ENCODE assay signal across 10 cellular contexts in genomic region chr7:91266931-91267557, GRCh38. TPM values are rescaled to one million over a fixed set of nuclear protein-coding genes. Genes with fewer than 3 reads are reported as not detected.
A peak's percentile ranks its signal among the peaks of the same experiment; 100 is the strongest.
DNase-seq lines count a peak whose midpoint lies in the region; ATAC-seq and TF ChIP-seq lines count a peak whose summit lies in the region.
"Had no signal": no experiment of that assay in that cellular context is flagged by ENCODE, and none has a peak within 500 bp of the region (broad histone marks: within the 10 kb centered on the region; RNA-seq: fewer than 3 reads in every experiment).

No MANE protein-coding gene starts in this region.

- peak overlapping the region; percentile 83 to 97 (median 93) for H3K27ac Mint-ChIP-seq in nephron
- H3K27ac Mint-ChIP-seq: CD4-positive, CD25-positive, alpha-beta regulatory T cell had no signal

- peaks cover 10% of the 10 kb centered on the region for H3K4me1 ChIP-seq in cardiac muscle cell (ENCODE audit: low read depth)

- intact Hi-C loops in cardiac septum (cut with DNase I), result loop anchor here (5.0 to 10.0 kb wide), 3 partner anchors 368 to 608 kb away; no protein-coding TSS in a partner anchor

- peaks cover 56% of the 10 kb centered on the region for H3K27me3 ChIP-seq in cardiac muscle cell

- H3K4me1 Mint-ChIP-seq in nephron, result peaks cover 31% of the 10 kb centered on the region

- no peaks in the 10 kb centered on the region for H3K36me3 ChIP-seq in cardiac muscle cell

- H3K4me3 Mint-ChIP-seq in nephron, result peak overlapping the region; percentile 82 to 95 (median 91)

- H3K9me3 Mint-ChIP-seq in nephron, result no peaks in the 10 kb centered on the region

- TF ChIP-seq CTCF in cardiac muscle cell (IDR thresholded peaks at IDR 0.05; ENCODE audit: low read depth, low read length) (no peak), fibroblast of mammary gland (conservative IDR thresholded peaks at IDR 0.05; ENCODE audit: control insufficient read depth, insufficient read depth, low read depth, low read length) (no peak), nephron (IDR thresholded peaks at IDR 0.05; ENCODE audit: unreplicated experiment in 3 of 3) (no peak)

- H3K9me3 ChIP-seq in cardiac muscle cell (ENCODE audit: low read depth), result no peaks in the 10 kb centered on the region

- DNase-seq in cardiac muscle cell (ENCODE audit: low read depth in 1 of 2, low spot score in 1 of 2), result peak; percentile 20 to 22
- no peak for DNase-seq in cardiac septum (ENCODE audit: low spot score)
- no peak for DNase-seq in fibroblast of mammary gland (ENCODE audit: low read depth)
- DNase-seq in SKM-1 treated with dmso at 0.1 percent for 144 hours (lab: John Stamatoyannopoulos, UW; ENCODE audit: unreplicated experiment), result no peak
- DNase-seq: activated effector memory CD4-positive, alpha-beta T cell treated with anti-CD3 and anti-CD28 coated beads, Interleukin-2, amount 50 U/mL, for 16 hours; CD4-positive, CD25-positive, alpha-beta regulatory T cell had no signal

- H3K4me3 ChIP-seq in cardiac muscle cell, result peak overlapping the region; percentile 27
- H3K4me3 ChIP-seq in fibroblast of mammary gland (ENCODE audit: control insufficient read depth, low read depth, low read length), result peak overlapping the region; percentile 74

- no peak for ATAC-seq in GM18858 (IDR thresholded peaks at IDR 0.05; ENCODE audit: unreplicated experiment)
- ATAC-seq in GM21825 (IDR thresholded peaks at IDR 0.05; ENCODE audit: unreplicated experiment), result no peak
- no peak for ATAC-seq in HG02970 (IDR thresholded peaks at IDR 0.05; ENCODE audit: low FRiP score, unreplicated experiment)

- peaks cover 23% of the 10 kb centered on the region for H3K27me3 Mint-ChIP-seq in nephron (ENCODE audit: low read depth)

- H3K36me3 Mint-ChIP-seq in nephron (ENCODE audit: low read depth), result peaks cover 18% of the 10 kb centered on the region
- H3K36me3 Mint-ChIP-seq: CD4-positive, CD25-positive, alpha-beta regulatory T cell had no signal

- H3K27ac ChIP-seq in cardiac muscle cell, result no peak overlapping the region

RNA-seq across cellular contexts. Expression of gene FZD1, which starts 2.8 kb away (rescaled TPM):
- 14.9 and 19.0 TPM in 2 replicates for total RNA-seq in cardiac muscle cell
- 11.2 and 14.2 TPM in 2 replicates for polyA plus RNA-seq in cardiac muscle cell
- 23.1 TPM for total RNA-seq in cardiac septum

Comparison
In these comparisons a context has a peak if more than half of its experiments do, and no peak if none do; other contexts are left out.
1. DNase-seq: peak in cardiac muscle cell (2 of 2); none in cardiac septum (single experiment), fibroblast of mammary gland (single experiment) and SKM-1 treated with dmso at 0.1 percent for 144 hours (single experiment).